In genomic region chr15:70196314-70197291, GRCh38 we compare ENCODE assay signal across 1 cellular context.
TF ChIP-seq lines count a peak whose summit lies in the region.

No MANE protein-coding gene starts in this region.

TF ChIP-seq in HepG2, 621 proteins besides CTCF, POLR2A, EP300 and RAD21 (continued from another document and continues in another):
- TF ChIP-seq ZNF142 (CRISPR knock-in tag; IDR thresholded peaks at IDR 0.05) (no peak), ZNF563 (CRISPR knock-in tag; IDR thresholded peaks at IDR 0.05) (no peak), ZNF800 (CRISPR knock-in tag; IDR thresholded peaks at IDR 0.05) (no peak), ZBTB37 (CRISPR knock-in tag; IDR thresholded peaks at IDR 0.05) (0 out of 2 replicates have a peak, but pooled peaks have one; percentile 66), CENPT (CRISPR knock-in tag; IDR thresholded peaks at IDR 0.05; ENCODE audit: low read depth) (no peak), NR2F6 (IDR thresholded peaks at IDR 0.05) (peak; percentile 61), NR2F6 (CRISPR knock-in tag; IDR thresholded peaks at IDR 0.05) (peak; percentile 59; the same call in 1 of the 2 replicates), REST (IDR thresholded peaks at IDR 0.05; ENCODE audit: borderline replicate concordance in 1 of 2, low read depth in 1 of 2, low read length in 2 of 2) (0 out of 4 replicates have a peak, but pooled peaks of 1 of the 2 experiments have one; percentile 19), HMGA1 (CRISPR knock-in tag; conservative IDR thresholded peaks at IDR 0.05) (no peak), ONECUT2 (CRISPR knock-in tag; IDR thresholded peaks at IDR 0.05) (no peak), SAP130 (CRISPR knock-in tag; IDR thresholded peaks at IDR 0.05; ENCODE audit: low read depth) (peak; percentile 55), ZNF256 (CRISPR knock-in tag; conservative IDR thresholded peaks at IDR 0.05) (no peak), ZNF263 (CRISPR knock-in tag; IDR thresholded peaks at IDR 0.05) (peak; percentile 16; the same call in 1 of the 2 replicates), RFX1 (IDR thresholded peaks at IDR 0.05) (no peak), ZNF17 (CRISPR knock-in tag; IDR thresholded peaks at IDR 0.05) (no peak), ZNF530 (CRISPR knock-in tag; IDR thresholded peaks at IDR 0.05; ENCODE audit: low read depth) (no peak), ZNF670 (CRISPR knock-in tag; IDR thresholded peaks at IDR 0.05; ENCODE audit: borderline replicate concordance) (no peak), NR1H2 (CRISPR knock-in tag; IDR thresholded peaks at IDR 0.05; ENCODE audit: borderline replicate concordance, low read depth) (no peak), ZNF331 (CRISPR knock-in tag; IDR thresholded peaks at IDR 0.05) (peak; percentile 93), ZNF547 (CRISPR knock-in tag; IDR thresholded peaks at IDR 0.05) (no peak), ZHX2 (IDR thresholded peaks at IDR 0.05; ENCODE audit: low read depth) (no peak), ZHX2 (CRISPR knock-in tag; IDR thresholded peaks at IDR 0.05; ENCODE audit: borderline replicate concordance) (no peak), HCFC1 (IDR thresholded peaks at IDR 0.05; ENCODE audit: low read depth, low read length) (no peak), MBD4 (IDR thresholded peaks at IDR 0.05; ENCODE audit: borderline replicate concordance, low read length) (no peak), MED13 (CRISPR knock-in tag; IDR thresholded peaks at IDR 0.05) (no peak), AHDC1 (CRISPR knock-in tag; IDR thresholded peaks at IDR 0.05; ENCODE audit: borderline replicate concordance) (no peak), ATF3 (CRISPR knock-in tag; IDR thresholded peaks at IDR 0.05) (no peak), ZFP41 (CRISPR knock-in tag; IDR thresholded peaks at IDR 0.05; ENCODE audit: borderline replicate concordance) (no peak), ZNF605 (CRISPR knock-in tag; IDR thresholded peaks at IDR 0.05) (no peak), PHB2 (IDR thresholded peaks at IDR 0.05; ENCODE audit: partially characterized antibody) (no peak)
